19 cellular contexts compared by ENCODE assay signal in genomic region chr2:160876765-160877164, GRCh38.
A peak's percentile ranks its signal among the peaks of the same experiment; 100 is the strongest.
DNase-seq lines count a peak whose midpoint lies in the region; ATAC-seq and TF ChIP-seq lines count a peak whose summit lies in the region.
"Had no signal": no experiment of that assay in that cellular context is flagged by ENCODE, and none has a peak within 500 bp of the region (broad histone marks: within the 10 kb centered on the region; RNA-seq: fewer than 3 reads in every experiment).

No MANE protein-coding gene starts in this region.

- TF ChIP-seq CTCF in epithelial cell of esophagus (IDR thresholded peaks at IDR 0.05; ENCODE audit: insufficient read depth, low read depth, low read length, missing control alignments): no peak
- no peak for TF ChIP-seq CTCF in coronary artery (IDR thresholded peaks at IDR 0.05)

- H3K9me3 ChIP-seq in GM23248 (ENCODE audit: low read depth) (no peaks in the 10 kb centered on the region), trophoblast cell (ENCODE audit: insufficient read depth, low read depth, low read length) (no peaks in the 10 kb centered on the region)
- H3K9me3 ChIP-seq: A549, MG63 had no signal

- no peak overlapping the region for H3K14ac ChIP-seq in trophoblast cell (ENCODE audit: low read length)

- H2BK12ac ChIP-seq in trophoblast cell (ENCODE audit: low read length): peak overlapping the region; percentile 4

- H3K18ac ChIP-seq in trophoblast cell (ENCODE audit: low read length): no peak overlapping the region

- in situ Hi-C loops in GM23248 (cut with MboI): no loop called here

- no peaks in the 10 kb centered on the region; the same call in 1 of the 2 replicates for H3K9me2 ChIP-seq in GM23248 (ENCODE audit: insufficient read depth)

- H2BK5ac ChIP-seq in trophoblast cell (ENCODE audit: low read depth, low read length, poor library complexity): no peak overlapping the region

- no peaks in the 10 kb centered on the region for H3K27me3 ChIP-seq in GM23248 (replicated peaks; ENCODE audit: insufficient read depth)
- H3K27me3 ChIP-seq in trophoblast cell (ENCODE audit: insufficient read depth, low read length): no peaks in the 10 kb centered on the region
- H3K27me3 ChIP-seq: MG63 had no signal

- H3K9ac ChIP-seq in GM23248 (no peak overlapping the region), trophoblast cell (ENCODE audit: low read length) (no peak overlapping the region)

- no peak overlapping the region for H3K27ac ChIP-seq in GM23248
- H3K27ac ChIP-seq in trophoblast cell (ENCODE audit: low read depth, low read length): no peak overlapping the region
- H3K27ac ChIP-seq in coronary artery: no peak overlapping the region
- H3K27ac ChIP-seq: A549, SK-N-MC had no signal

- H3K36me3 ChIP-seq in GM23248 (ENCODE audit: low read depth): no peaks in the 10 kb centered on the region
- no peaks in the 10 kb centered on the region for H3K36me3 ChIP-seq in trophoblast cell (ENCODE audit: control insufficient read depth in 1 of 2, insufficient read depth in 2 of 2, low read length in 2 of 2)
- H3K36me3 ChIP-seq: MG63 had no signal

- H3K4me1 ChIP-seq in GM23248 (ENCODE audit: insufficient read depth): peaks cover 6% of the 10 kb centered on the region
- peaks cover 2 to 5% of the 10 kb centered on the region in 2 experiments for H3K4me1 ChIP-seq in trophoblast cell (ENCODE audit: control insufficient read depth in 1 of 2, insufficient read depth in 2 of 2, low read length in 2 of 2)

- H3K79me2 ChIP-seq in GM23248 (ENCODE audit: insufficient read depth) (no peaks in the 10 kb centered on the region), trophoblast cell (ENCODE audit: control insufficient read depth, insufficient read depth, low read length, poor library complexity) (no peaks in the 10 kb centered on the region)

- no peak overlapping the region for H4K8ac ChIP-seq in trophoblast cell (ENCODE audit: low read depth, low read length)

- no peak overlapping the region for H3K23ac ChIP-seq in trophoblast cell (ENCODE audit: low read length)

- H3K4ac ChIP-seq in trophoblast cell (ENCODE audit: low read depth, low read length): no peak overlapping the region

- peak; percentile 30 for DNase-seq in GM23248
- peak; percentile 44 for DNase-seq in RPMI7951 (ENCODE audit: low read depth)
- peak; percentile 24 for DNase-seq in epithelial cell of esophagus (ENCODE audit: low read depth)
- no peak for DNase-seq in trophoblast cell
- no peak for DNase-seq in EL
- no peak for DNase-seq in coronary artery (ENCODE audit: low spot score)
- no peak for DNase-seq in stimulated activated CD4-positive, alpha-beta T cell treated with anti-CD3 and anti-CD28 coated beads, Interleukin-4, amount 100 ng/mL, for 1 hour
- DNase-seq: C1 segment of cervical spinal cord, HCEC 1CT, KBM-7, MG63, NCI-H1092, NCI-H2227 treated with DMSO at 0.1 percent for 48 hours, NCI-H524 treated with DMSO at 0.1 percent for 48 hours had no signal

- no peak for ATAC-seq in HG03175 (IDR thresholded peaks at IDR 0.05; ENCODE audit: unreplicated experiment)
- ATAC-seq: A549, Panc1, Right ventricle myocardium inferior had no signal

- H3K4me2 ChIP-seq in GM23248 (ENCODE audit: unreplicated experiment) (no peak overlapping the region), trophoblast cell (ENCODE audit: low read length) (no peak overlapping the region)
- H3K4me2 ChIP-seq: A549 had no signal

- H4K20me1 ChIP-seq in GM23248 (ENCODE audit: insufficient read depth): no peaks in the 10 kb centered on the region

- H4K91ac ChIP-seq in trophoblast cell (ENCODE audit: low read depth, low read length): no peak overlapping the region

- H2AFZ ChIP-seq in GM23248: 0 out of 2 replicates have a peak overlapping the region, but pooled peaks have one; percentile 25
- no peak overlapping the region for H2AFZ ChIP-seq in trophoblast cell (ENCODE audit: insufficient read depth, low read length, poor library complexity)

- H2BK120ac ChIP-seq in trophoblast cell (ENCODE audit: insufficient read depth, low read length, poor library complexity): no peak overlapping the region

- H3K4me3 ChIP-seq in GM23248 (no peak overlapping the region), epithelial cell of esophagus (ENCODE audit: low read length) (no peak overlapping the region), trophoblast cell (ENCODE audit: low read depth, low read length) (no peak overlapping the region), coronary artery (no peak overlapping the region)
- H3K4me3 ChIP-seq: A549, MG63, SK-N-MC had no signal

- no peaks in the 10 kb centered on the region for H3K79me1 ChIP-seq in trophoblast cell (ENCODE audit: low read length)

- H3F3A ChIP-seq in GM23248 (ENCODE audit: insufficient read depth): no peaks in the 10 kb centered on the region

- no peak overlapping the region for H4K12ac ChIP-seq in trophoblast cell (ENCODE audit: low read depth, low read length)

- 75 to 78% methylated on average over 3 of the region's 3 CpGs for WGBS in GM23248 (ENCODE audit: low coverage in 1 of 2, low lambda C conversion rate in 2 of 2, missing lambda C conversion rate in 2 of 2), 2 experiments
- no CpG with 5 or more reads among the region's 3 CpGs for WGBS in trophoblast cell (ENCODE audit: extremely low coverage, insufficient coverage, insufficient read length)

- H2AK5ac ChIP-seq in trophoblast cell (ENCODE audit: low read length): no peak overlapping the region

Comparison
In these comparisons a context has a peak if more than half of its experiments do, and no peak if none do; other contexts are left out.
1. DNase-seq: peak in GM23248 (single experiment), RPMI7951 (single experiment) and epithelial cell of esophagus (single experiment); none in trophoblast cell (0 of 2), EL (single experiment), coronary artery (single experiment) and stimulated activated CD4-positive, alpha-beta T cell treated with anti-CD3 and anti-CD28 coated beads, Interleukin-4, amount 100 ng/mL, for 1 hour (single experiment).